13 cellular contexts compared by ENCODE assay signal in the genomic region with DNA sequence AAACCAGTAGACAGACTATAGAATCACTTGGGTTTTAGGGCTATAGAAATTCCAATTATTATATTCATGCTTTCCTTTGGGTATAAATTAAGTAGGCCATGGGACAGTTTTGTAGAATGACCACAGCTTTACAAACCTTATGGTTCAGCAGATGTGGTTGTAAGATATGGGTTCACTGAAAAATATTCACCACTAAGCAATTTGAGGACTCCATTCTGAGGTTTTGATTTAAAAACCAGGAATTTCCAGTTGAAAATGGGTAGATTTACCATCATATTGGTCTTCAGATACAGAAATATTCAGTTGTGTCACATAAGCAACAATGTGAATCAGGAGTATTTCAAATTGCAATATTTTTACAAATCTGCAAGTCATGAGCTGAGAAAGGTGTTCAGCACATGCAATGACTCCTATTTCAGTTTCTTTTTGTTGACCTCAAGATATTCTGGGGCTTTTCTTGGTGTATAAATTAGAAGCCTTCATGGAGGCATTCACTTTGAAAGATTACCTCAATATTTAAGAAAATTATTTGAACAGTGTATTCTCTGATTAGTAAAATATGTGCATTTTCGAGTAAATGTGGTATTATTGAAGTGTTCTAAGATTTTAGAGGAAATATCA.
"Had no signal": no experiment of that assay in that cellular context is flagged by ENCODE, and none has a peak within 500 bp of the region (broad histone marks: within the 10 kb centered on the region; RNA-seq: fewer than 3 reads in every experiment).

No MANE protein-coding gene starts in this region.

- H3K36me3 ChIP-seq: stomach, thoracic aorta had no signal

- H3K9me3 ChIP-seq: thoracic aorta had no signal

- H3K27ac Mint-ChIP-seq: activated T-cell treated with anti-CD3 and anti-CD28 coated beads, Interleukin-2, amount 50 U/mL, for 72 hours; brain; naive B cell; T-helper 2 cell treated with Interferon-gamma antibody and Interleukin-4, amounts not matched to agents 5 μg/mL and 100 μg/mL, for 36 hours had no signal

- H3K4me3 ChIP-seq: lung, skin epidermis, stomach, thoracic aorta had no signal

- H3K4me1 Mint-ChIP-seq: brain, naive B cell had no signal

- H3K4me3 Mint-ChIP-seq: activated T-cell treated with anti-CD3 and anti-CD28 coated beads, Interleukin-2, amount 50 U/mL, for 72 hours; brain; naive B cell; T-helper 2 cell treated with Interferon-gamma antibody and Interleukin-4, amounts not matched to agents 5 μg/mL and 100 μg/mL, for 36 hours had no signal

- H3K9me3 Mint-ChIP-seq: brain; T-helper 2 cell treated with Interferon-gamma antibody and Interleukin-4, amounts not matched to agents 5 μg/mL and 100 μg/mL, for 36 hours had no signal

- H3K27ac ChIP-seq: skin epidermis, stomach, thoracic aorta had no signal

- H3K27me3 Mint-ChIP-seq: naive B cell had no signal

- DNase-seq: activated CD4-positive, alpha-beta T cell treated with anti-CD3 and anti-CD28 coated beads, Interleukin-2, amount 50 U/mL, for 48 hours; activated T-cell treated with anti-CD3 and anti-CD28 coated beads, Interleukin-2, amount 50 U/mL, for 72 hours; dermis blood vessel endothelial cell; hypothalamus; left cardiac atrium; naive B cell; stomach had no signal

- H3K36me3 Mint-ChIP-seq: brain, naive B cell had no signal

- H3K4me1 ChIP-seq: stomach had no signal

- H3K27me3 ChIP-seq: stomach had no signal

- ATAC-seq: activated CD4-positive, CD25-positive, alpha-beta regulatory T cell treated with anti-CD3 and anti-CD28 coated beads, Interleukin-2, amount 50 U/mL, for 24 hours; activated T-cell treated with anti-CD3 and anti-CD28 coated beads, Interleukin-2, amount 50 U/mL, for 72 hours; left cardiac atrium had no signal
